Comparison of ENCODE assay signal across 14 cellular contexts in the genomic region with DNA sequence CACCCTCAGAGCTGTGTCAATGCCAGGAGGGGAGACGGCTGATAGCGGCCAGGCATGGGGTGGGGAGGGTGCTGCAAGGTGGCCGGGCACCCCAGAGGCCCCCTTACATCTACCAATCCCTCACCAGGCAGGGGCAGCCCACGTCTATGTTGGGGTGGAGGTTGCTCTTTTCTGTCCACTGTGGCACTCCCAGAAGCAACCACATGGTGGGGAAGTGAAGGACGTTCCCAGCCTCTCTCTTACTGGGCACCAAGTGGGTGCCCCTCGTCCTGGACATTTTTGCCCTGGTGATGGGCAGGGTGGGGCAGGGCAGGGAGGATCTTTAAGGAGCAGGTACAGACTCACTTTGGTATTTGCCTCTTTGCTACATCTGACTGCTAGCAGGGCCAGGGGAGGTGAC. TPM values are rescaled to one million over a fixed set of nuclear protein-coding genes. Genes with fewer than 3 reads are reported as not detected.
DNase-seq lines count a peak whose midpoint lies in the region; ATAC-seq, FAIRE-seq and TF ChIP-seq lines count a peak whose summit lies in the region.
"Had no signal": no experiment of that assay in that cellular context is flagged by ENCODE, and none has a peak within 500 bp of the region (broad histone marks: within the 10 kb centered on the region; RNA-seq: fewer than 3 reads in every experiment).

No MANE protein-coding gene starts in this region.

- H3K4me1 Mint-ChIP-seq in natural killer cell treated with Interleukin-12 subunit alpha and Interleukin-12 subunit beta and Interleukin-15 and Interleukin-18, amount 100 ng/mL, for 72 hours (ENCODE audit: low read depth in 2 of 2) = peaks cover 34 to 35% of the 10 kb centered on the region in 2 donors

- H4K20me1 ChIP-seq in H1 (replicated peaks in 1 of 2; ENCODE audit: control insufficient read depth in 1 of 2, insufficient read depth in 2 of 2, low read length in 2 of 2) = peaks cover 24 to 44% of the 10 kb centered on the region in 2 experiments

- no peaks in the 10 kb centered on the region for H3K23me2 ChIP-seq in H1 (ENCODE audit: low read depth, low read length)

- H2BK20ac ChIP-seq in H1 (ENCODE audit: low read length) = no peak overlapping the region

- H3K9ac ChIP-seq in H1 (replicated peaks in 1 of 4; ENCODE audit: extremely low read depth in 1 of 4, low read depth in 3 of 4, low read length in 3 of 4) = no peak overlapping the region

- H2AK5ac ChIP-seq in H1 (ENCODE audit: low read depth, low read length) = no peak overlapping the region

- WGBS in H1 (ENCODE audit: extremely low coverage in 1 of 2, insufficient coverage in 1 of 2, insufficient read length in 1 of 2, insufficient replicate concordance in 2 of 2, low coverage in 1 of 2, low lambda C conversion rate in 2 of 2, missing lambda C conversion rate in 1 of 2), 2 experiments = 74% methylated on average over 6 of the region's 6 CpGs; no CpG with 5 or more reads in 1 of the 2 experiments

- no peaks in the 10 kb centered on the region for H3K36me3 Mint-ChIP-seq in natural killer cell treated with Interleukin-12 subunit alpha and Interleukin-12 subunit beta and Interleukin-15 and Interleukin-18, amount 100 ng/mL, for 72 hours

- H3K4me3 ChIP-seq in BE2C (ENCODE audit: low read depth, low read length) = no peak overlapping the region
- no peak overlapping the region for H3K4me3 ChIP-seq in HL-60 (replicated peaks; ENCODE audit: insufficient read depth, low read length)
- no peak overlapping the region for H3K4me3 ChIP-seq in H1 (ENCODE audit: extremely low read depth in 1 of 4, insufficient read depth in 2 of 4, low read depth in 3 of 4, low read length in 4 of 4)
- H3K4me3 ChIP-seq in neutrophil (ENCODE audit: low read depth in 1 of 2, low read length in 1 of 2) = peak overlapping the region in 1 of 2 experiments; percentile 23
- H3K4me3 ChIP-seq: upper lobe of left lung had no signal

- H3K4me2 ChIP-seq in H1 (ENCODE audit: insufficient read depth in 1 of 2, low read depth in 2 of 2, low read length in 2 of 2) = no peak overlapping the region

- H3K36me3 ChIP-seq in BE2C = peaks cover 19% of the 10 kb centered on the region
- H3K36me3 ChIP-seq in H1 (ENCODE audit: control insufficient read depth in 2 of 4, insufficient read depth in 4 of 4, low read length in 3 of 4) = peaks cover 11 to 22% (median 19%) of the 10 kb centered on the region in 4 experiments; a peak in 7 of 8 replicates
- H3K36me3 ChIP-seq in neutrophil = peaks cover 20% of the 10 kb centered on the region

- H3K4me3 Mint-ChIP-seq in natural killer cell treated with Interleukin-12 subunit alpha and Interleukin-12 subunit beta and Interleukin-15 and Interleukin-18, amount 100 ng/mL, for 72 hours = no peak overlapping the region
- H3K4me3 Mint-ChIP-seq: activated T-cell treated with anti-CD3 and anti-CD28 coated beads, Interleukin-2, amount 50 U/mL, for 24 hours; immature natural killer cell had no signal

- no peak overlapping the region for H2BK5ac ChIP-seq in H1 (ENCODE audit: low read depth, low read length)

- H3K4ac ChIP-seq in H1 (replicated peaks; ENCODE audit: insufficient read length, low read depth, low read length) = no peak overlapping the region

- no peak overlapping the region for H2BK12ac ChIP-seq in H1 (ENCODE audit: low read depth, low read length)

- H2BK120ac ChIP-seq in H1 (replicated peaks; ENCODE audit: low read depth, low read length) = no peak overlapping the region

- no peak for TF ChIP-seq POLR2A in H1 (IDR thresholded peaks at IDR 0.05; ENCODE audit: control extremely low read depth in 1 of 2, low read depth in 2 of 2, low read length in 2 of 2)

- no peaks in the 10 kb centered on the region for H3K9me3 Mint-ChIP-seq in natural killer cell treated with Interleukin-12 subunit alpha and Interleukin-12 subunit beta and Interleukin-15 and Interleukin-18, amount 100 ng/mL, for 72 hours
- H3K9me3 Mint-ChIP-seq: activated T-cell treated with anti-CD3 and anti-CD28 coated beads, Interleukin-2, amount 50 U/mL, for 24 hours; immature natural killer cell had no signal

- H4K5ac ChIP-seq in H1 (ENCODE audit: insufficient read length, low read depth, low read length) = no peak overlapping the region

- no peak overlapping the region for H3K18ac ChIP-seq in H1 (ENCODE audit: extremely low read depth, low read length)

- H3K27ac ChIP-seq in HL-60 (replicated peaks) = peak overlapping the region; percentile 66
- H3K27ac ChIP-seq in H1 (ENCODE audit: low read depth, low read length) = no peak overlapping the region
- peak overlapping the region; percentile 86 for H3K27ac ChIP-seq in neutrophil
- H3K27ac ChIP-seq: upper lobe of left lung had no signal

- H4K91ac ChIP-seq in H1 (replicated peaks; ENCODE audit: insufficient read length, low read length) = no peak overlapping the region

- H3K23ac ChIP-seq in H1 (ENCODE audit: insufficient read length) = no peak overlapping the region

- H3K27me3 ChIP-seq in BE2C (no peaks in the 10 kb centered on the region), HL-60 (ENCODE audit: insufficient read depth, poor library complexity, severe bottlenecking) (no peaks in the 10 kb centered on the region), H1 (replicated peaks in 1 of 4; ENCODE audit: control insufficient read depth in 3 of 4, extremely low read depth in 1 of 4, insufficient read depth in 3 of 4, low read length in 3 of 4) (no peaks in the 10 kb centered on the region), neutrophil (no peaks in the 10 kb centered on the region)
- H3K27me3 ChIP-seq: upper lobe of left lung had no signal

- peak in 1 of 2 experiments; percentile 8; a peak in 1 of 4 replicates for TF ChIP-seq RAD21 in H1 (IDR thresholded peaks at IDR 0.05 in 1 of 2, conservative IDR thresholded peaks at IDR 0.05 in 1 of 2; ENCODE audit: low read depth in 2 of 2, low read length in 2 of 2)

- no peak for ATAC-seq in natural killer cell treated with Interleukin-12 subunit alpha and Interleukin-12 subunit beta and Interleukin-15 and Interleukin-18, amount 100 ng/mL, for 72 hours
- no peak for ATAC-seq in GM21447 (IDR thresholded peaks at IDR 0.05; ENCODE audit: unreplicated experiment)

- H2AFZ ChIP-seq in H1 (ENCODE audit: low read length) = no peak overlapping the region

- TF ChIP-seq EP300 in H1 (IDR thresholded peaks at IDR 0.05; ENCODE audit: borderline replicate concordance in 1 of 2, low read depth in 2 of 2, low read length in 2 of 2) = no peak

- peaks cover 22 to 42% of the 10 kb centered on the region in 2 donors for H3K27me3 Mint-ChIP-seq in natural killer cell treated with Interleukin-12 subunit alpha and Interleukin-12 subunit beta and Interleukin-15 and Interleukin-18, amount 100 ng/mL, for 72 hours
- H3K27me3 Mint-ChIP-seq: activated T-cell treated with anti-CD3 and anti-CD28 coated beads, Interleukin-2, amount 50 U/mL, for 24 hours had no signal

- no peak overlapping the region for H2BK15ac ChIP-seq in H1 (ENCODE audit: low read length)

- TF ChIP-seq CTCF in BE2C (IDR thresholded peaks at IDR 0.05; ENCODE audit: low read depth, low read length) = peak; percentile 18; the same call in 1 of the 2 replicates
- TF ChIP-seq CTCF in HL-60 (IDR thresholded peaks at IDR 0.05; ENCODE audit: insufficient read depth, low read length) = no peak
- TF ChIP-seq CTCF in H1 (IDR thresholded peaks at IDR 0.05; ENCODE audit: control extremely low read depth in 1 of 3, insufficient read depth in 1 of 3, low read depth in 1 of 3, low read length in 3 of 3) = peak in 2 of 3 experiments; percentile 10 to 27; a peak in 2 of 4 replicates
- TF ChIP-seq CTCF in neutrophil (IDR thresholded peaks at IDR 0.05) = no peak

- POLR2A ChIA-PET in H1 (lab: Charles Lee; ENCODE audit: partially characterized antibody) = interaction anchor here (0.9 kb wide), 1 partner anchor 129 kb away, joined by 3 read pairs; no protein-coding TSS in a partner anchor

- peaks cover 31% of the 10 kb centered on the region for H3K79me1 ChIP-seq in H1 (ENCODE audit: low read depth, low read length)

- H3K9me3 ChIP-seq in BE2C = no peaks in the 10 kb centered on the region
- H3K9me3 ChIP-seq in H1 (ENCODE audit: insufficient read depth in 2 of 2, low read depth in 1 of 2, low read length in 1 of 2) = peaks cover 10 to 14% of the 10 kb centered on the region in 2 experiments; a peak in 3 of 4 replicates
- H3K9me3 ChIP-seq in neutrophil = no peaks in the 10 kb centered on the region
- H3K9me3 ChIP-seq: upper lobe of left lung had no signal

- H3K27ac Mint-ChIP-seq in natural killer cell treated with Interleukin-12 subunit alpha and Interleukin-12 subunit beta and Interleukin-15 and Interleukin-18, amount 100 ng/mL, for 72 hours = no peak overlapping the region
- H3K27ac Mint-ChIP-seq: activated T-cell treated with anti-CD3 and anti-CD28 coated beads, Interleukin-2, amount 50 U/mL, for 24 hours; immature natural killer cell had no signal

- FAIRE-seq in H1 (lab: Jason Lieb, UNC) (no peak), HTR-8/SVneo (lab: Jason Lieb, UNC) (no peak)

- peaks cover 0 to 62% of the 10 kb centered on the region in 2 experiments; a peak in 2 of 4 replicates for H3K79me2 ChIP-seq in H1 (ENCODE audit: control insufficient read depth in 1 of 2, insufficient read depth in 2 of 2, low read length in 2 of 2)

- H3K14ac ChIP-seq in H1 (ENCODE audit: insufficient read length) = no peak overlapping the region

- no peak overlapping the region for H4K8ac ChIP-seq in H1 (ENCODE audit: extremely low read depth, insufficient read depth, low read length)

- CTCF ChIA-PET in H1 (lab: Charles Lee; ENCODE audit: partially characterized antibody) = interaction anchor here (0.6 to 9.6 kb wide), 26 partner anchors 10 to 427 kb away, joined by 3 to 55 read pairs (median 4); a partner anchor contains a TSS

- no peak overlapping the region for H3K56ac ChIP-seq in H1 (replicated peaks; ENCODE audit: insufficient read length, low read depth, low read length)

- DNase-seq in BE2C (no peak), HL-60 (ENCODE audit: low read depth in 1 of 2, low spot score in 1 of 2) (peak in 1 of 2 experiments; percentile 41), H1 (ENCODE audit: low read depth in 1 of 2, low spot score in 2 of 2) (no peak), HTR-8/SVneo (ENCODE audit: insufficient read length, low spot score) (no peak)
- no peak for DNase-seq in natural killer cell treated with Interleukin-12 subunit alpha and Interleukin-12 subunit beta and Interleukin-15 and Interleukin-18, amount 100 ng/mL, for 72 hours (ENCODE audit: low spot score)
- no peak for DNase-seq in activated effector memory CD4-positive, alpha-beta T cell treated with anti-CD3 and anti-CD28 coated beads, Interleukin-2, amount 50 U/mL, for 16 hours
- DNase-seq: activated CD4-positive, CD25-positive, alpha-beta regulatory T cell; activated T-cell treated with anti-CD3 and anti-CD28 coated beads, Interleukin-2, amount 50 U/mL, for 24 hours; immature natural killer cell; MM.1S; NCI-H524 had no signal

- peaks cover 21% of the 10 kb centered on the region for H3K4me1 ChIP-seq in BE2C
- peaks cover 0 to 24% (median 17%) of the 10 kb centered on the region in 4 experiments; a peak in 6 of 7 replicates for H3K4me1 ChIP-seq in H1 (replicated peaks in 1 of 4; ENCODE audit: control insufficient read depth in 3 of 4, insufficient read depth in 4 of 4, low read length in 3 of 4)
- peaks cover 73 to 74% of the 10 kb centered on the region in 2 experiments for H3K4me1 ChIP-seq in neutrophil (ENCODE audit: control insufficient read depth in 1 of 2, insufficient read depth in 1 of 2, low read depth in 1 of 2, low read length in 1 of 2)

RNA-seq across cellular contexts. Expression of a gene that starts 47.5 kb away (rescaled TPM):
- 167 TPM for polyA plus RNA-seq in BE2C (2012; ENCODE audit: insufficient read depth, insufficient read length, low read depth)
- total RNA-seq in H1 (2021; fragmentation: NEBNext Ultra II Directional; extraction: Animal tissue kit (Norgen Biotek cat#: 25700)) = 97.6 and 97.7 TPM in 2 replicates
- 43.2 and 63.0 TPM in 2 replicates for polyA plus RNA-seq in H1 (2011; rRNA removed)
- polyA plus RNA-seq in H1 (2011; cell fraction: cytosol; rRNA removed) = 43.8 TPM
- 74.6 TPM for polyA plus RNA-seq in H1 (2011; cell fraction: nucleus; rRNA removed)
- polyA plus RNA-seq in H1 (2012, experiment 1 of 2) = 69.0 to 102 TPM (median 89.4 TPM) in 4 replicates
- polyA plus RNA-seq in H1 (2012, experiment 2 of 2) = 73.5 TPM
- polyA plus RNA-seq in H1 (2013, experiment 1 of 2) = 93.0 TPM
- polyA plus RNA-seq in H1 (2013, experiment 2 of 2) = 97.4 TPM
- polyA minus RNA-seq in H1 (2011; rRNA and poly(A)+ RNA removed) = 104 and 120 TPM in 2 replicates
- 68.6 TPM for polyA minus RNA-seq in H1 (2011; cell fraction: cytosol; rRNA and poly(A)+ RNA removed)
- 58.5 TPM for polyA minus RNA-seq in H1 (2011; cell fraction: nucleus; rRNA and poly(A)+ RNA removed)
- total RNA-seq in natural killer cell treated with Interleukin-12 subunit alpha and Interleukin-12 subunit beta and Interleukin-15 and Interleukin-18, amount 100 ng/mL, for 72 hours = 1 to 10 TPM; 2.3 to 2.6 TPM

Comparison
In these comparisons a context has a peak if more than half of its experiments do, and no peak if none do; other contexts are left out.
1. CTCF ChIP-seq: peak in BE2C (single experiment) and H1 (2 of 3); none in HL-60 (single experiment) and neutrophil (single experiment).
2. RNA of a gene that starts 47.5 kb away (total RNA-seq): 97.6 to 97.7 TPM in H1; 2.3 to 2.6 TPM in natural killer cell treated with Interleukin-12 subunit alpha and Interleukin-12 subunit beta and Interleukin-15 and Interleukin-18, amount 100 ng/mL, for 72 hours; every median in the first group is over 10 times any median in the second.